Comparison of ENCODE assay signal across 20 cellular contexts in genomic region chr1:35434703-35435102, GRCh38.
DNase-seq lines count a peak whose midpoint lies in the region; ATAC-seq, FAIRE-seq and TF ChIP-seq lines count a peak whose summit lies in the region.
"Had no signal": no experiment of that assay in that cellular context is flagged by ENCODE, and none has a peak within 500 bp of the region (broad histone marks: within the 10 kb centered on the region; RNA-seq: fewer than 3 reads in every experiment).

No MANE protein-coding gene starts in this region.

- DNase-seq in ELR (ENCODE audit: low read depth) (peak; percentile 39), nephron progenitor cell (no peak), RCC 7860 (ENCODE audit: low spot score) (no peak)
- DNase-seq in stimulated activated effector memory CD8-positive, alpha-beta T cell treated with anti-CD3 and anti-CD28 coated beads, Interleukin-12 subunit alpha, Interleukin-12 subunit beta, amount 100 ng/mL, for 72 hours (ENCODE audit: low spot score in 2 of 2) = no peak
- DNase-seq: Caco-2; CD4-positive, CD25-positive, alpha-beta regulatory T cell; CD8-positive, alpha-beta T cell; DMS 273 treated with DMSO at 0.1 percent for 48 hours; DMS79; EL; GF-D8; HCEC 1CT had no signal

- peaks cover 4% of the 10 kb centered on the region for H3K9me3 Mint-ChIP-seq in activated T-helper 17 cell treated with anti-CD3 and anti-CD28 coated beads, Interleukin-2, amount 50 U/mL, for 72 hours
- no peaks in the 10 kb centered on the region for H3K9me3 Mint-ChIP-seq in nephron progenitor cell
- H3K9me3 Mint-ChIP-seq in stimulated activated effector memory CD8-positive, alpha-beta T cell treated with anti-CD3 and anti-CD28 coated beads, Interleukin-12 subunit alpha, Interleukin-12 subunit beta, amount 100 ng/mL, for 72 hours = no peaks in the 10 kb centered on the region
- H3K9me3 Mint-ChIP-seq: CD4-positive, CD25-positive, alpha-beta regulatory T cell; CD8-positive, alpha-beta T cell had no signal

- H3K27me3 Mint-ChIP-seq in activated T-helper 17 cell treated with anti-CD3 and anti-CD28 coated beads, Interleukin-2, amount 50 U/mL, for 72 hours = no peaks in the 10 kb centered on the region
- H3K27me3 Mint-ChIP-seq in nephron progenitor cell (ENCODE audit: low read depth, poor library complexity) = no peaks in the 10 kb centered on the region
- H3K27me3 Mint-ChIP-seq: B cell; CD4-positive, CD25-positive, alpha-beta regulatory T cell had no signal

- no peak overlapping the region for H3K4me3 Mint-ChIP-seq in activated T-helper 17 cell treated with anti-CD3 and anti-CD28 coated beads, Interleukin-2, amount 50 U/mL, for 72 hours
- H3K4me3 Mint-ChIP-seq in nephron progenitor cell = no peak overlapping the region
- H3K4me3 Mint-ChIP-seq in stimulated activated effector memory CD8-positive, alpha-beta T cell treated with anti-CD3 and anti-CD28 coated beads, Interleukin-12 subunit alpha, Interleukin-12 subunit beta, amount 100 ng/mL, for 72 hours = no peak overlapping the region
- H3K4me3 Mint-ChIP-seq: B cell; CD4-positive, CD25-positive, alpha-beta regulatory T cell; CD8-positive, alpha-beta T cell had no signal

- peaks cover 85% of the 10 kb centered on the region for H3K36me3 Mint-ChIP-seq in activated T-helper 17 cell treated with anti-CD3 and anti-CD28 coated beads, Interleukin-2, amount 50 U/mL, for 72 hours (ENCODE audit: low read depth)
- H3K36me3 Mint-ChIP-seq in nephron progenitor cell (ENCODE audit: low read depth) = peaks cover 60% of the 10 kb centered on the region
- H3K36me3 Mint-ChIP-seq in stimulated activated effector memory CD8-positive, alpha-beta T cell treated with anti-CD3 and anti-CD28 coated beads, Interleukin-12 subunit alpha, Interleukin-12 subunit beta, amount 100 ng/mL, for 72 hours = peaks cover 71% of the 10 kb centered on the region

- H3K27ac Mint-ChIP-seq in activated T-helper 17 cell treated with anti-CD3 and anti-CD28 coated beads, Interleukin-2, amount 50 U/mL, for 72 hours = peak overlapping the region; percentile 48
- peak overlapping the region; percentile 29 for H3K27ac Mint-ChIP-seq in nephron progenitor cell
- H3K27ac Mint-ChIP-seq in stimulated activated effector memory CD8-positive, alpha-beta T cell treated with anti-CD3 and anti-CD28 coated beads, Interleukin-12 subunit alpha, Interleukin-12 subunit beta, amount 100 ng/mL, for 72 hours = peak overlapping the region; percentile 50
- H3K27ac Mint-ChIP-seq: CD4-positive, CD25-positive, alpha-beta regulatory T cell; CD8-positive, alpha-beta T cell had no signal

- no peak for FAIRE-seq in RCC 7860 (lab: Jason Lieb, UNC)
- FAIRE-seq: A204.1, GM12891, GM18507, H1 had no signal

- no peak for TF ChIP-seq CTCF in nephron progenitor cell (IDR thresholded peaks at IDR 0.05)

- peaks cover 27% of the 10 kb centered on the region for H3K4me1 Mint-ChIP-seq in activated T-helper 17 cell treated with anti-CD3 and anti-CD28 coated beads, Interleukin-2, amount 50 U/mL, for 72 hours
- H3K4me1 Mint-ChIP-seq in nephron progenitor cell = no peaks in the 10 kb centered on the region
- peaks cover 26% of the 10 kb centered on the region for H3K4me1 Mint-ChIP-seq in stimulated activated effector memory CD8-positive, alpha-beta T cell treated with anti-CD3 and anti-CD28 coated beads, Interleukin-12 subunit alpha, Interleukin-12 subunit beta, amount 100 ng/mL, for 72 hours
- H3K4me1 Mint-ChIP-seq: B cell had no signal

- no peak for ATAC-seq in activated T-helper 17 cell treated with anti-CD3 and anti-CD28 coated beads, Interleukin-2, amount 50 U/mL, for 72 hours (replicated peaks)
- ATAC-seq in stimulated activated effector memory CD8-positive, alpha-beta T cell treated with anti-CD3 and anti-CD28 coated beads, Interleukin-12 subunit alpha, Interleukin-12 subunit beta, amount 100 ng/mL, for 72 hours = no peak
- no peak for ATAC-seq in HG03135 (IDR thresholded peaks at IDR 0.05; ENCODE audit: unreplicated experiment)
- no peak for ATAC-seq in HG03280 (IDR thresholded peaks at IDR 0.05; ENCODE audit: unreplicated experiment)
